8 cellular contexts compared by ENCODE assay signal in genomic region chr17:75406222-75406615, GRCh38. TPM values are rescaled to one million over a fixed set of nuclear protein-coding genes. Genes with fewer than 3 reads are reported as not detected.
DNase-seq lines count a peak whose midpoint lies in the region; ATAC-seq, FAIRE-seq and TF ChIP-seq lines count a peak whose summit lies in the region.

No MANE protein-coding gene starts in this region.

- no peak for DNase-seq in A549 (ENCODE audit: low read depth in 1 of 2, low spot score in 1 of 2)
- peak; percentile 27 for DNase-seq in SK-N-SH
- no peak for DNase-seq in omental fat pad (ENCODE audit: low spot score)
- no peak for DNase-seq in left colon

- peaks cover 19% of the 10 kb centered on the region for H3F3A ChIP-seq in SK-N-SH (replicated peaks; ENCODE audit: insufficient read depth)

- H3K9me3 ChIP-seq in A549 (no peaks in the 10 kb centered on the region), SK-N-SH (no peaks in the 10 kb centered on the region), esophagus (ENCODE audit: control insufficient read depth in 2 of 2, insufficient read depth in 1 of 2, low read depth in 1 of 2, low read length in 1 of 2) (no peaks in the 10 kb centered on the region)

- H3K9me2 ChIP-seq in SK-N-SH = no peaks in the 10 kb centered on the region

- ATAC-seq in A549 (peak; percentile 30 to 41; a peak in 5 of 6 replicates), GM18519 (IDR thresholded peaks at IDR 0.05; ENCODE audit: low FRiP score, unreplicated experiment) (peak; percentile 2), omental fat pad (ENCODE audit: low FRiP score) (peak; percentile 26), HG02885 (IDR thresholded peaks at IDR 0.05; ENCODE audit: poor library complexity, unreplicated experiment) (no peak), left colon (no peak), HG02938 (IDR thresholded peaks at IDR 0.05; ENCODE audit: unreplicated experiment) (no peak)

- H3K4me3 ChIP-seq in A549 (peak overlapping the region; percentile 96), SK-N-SH (ENCODE audit: low read depth in 2 of 2, low read length in 1 of 2) (peak overlapping the region; percentile 82 to 86), esophagus (ENCODE audit: low read depth in 1 of 2, low read length in 2 of 2) (peak overlapping the region; percentile 51 to 86)

- H3K36me3 ChIP-seq in SK-N-SH (replicated peaks in 1 of 2; ENCODE audit: control insufficient read depth in 1 of 2, insufficient read depth in 2 of 2, low read length in 1 of 2) (no peaks in the 10 kb centered on the region), esophagus (ENCODE audit: control insufficient read depth in 2 of 2, insufficient read depth in 2 of 2, low read length in 1 of 2) (no peaks in the 10 kb centered on the region)

- TF ChIP-seq CTCF in A549 (IDR thresholded peaks at IDR 0.05) (no peak), SK-N-SH (IDR thresholded peaks at IDR 0.05) (no peak), omental fat pad (IDR thresholded peaks at IDR 0.05) (no peak)

- H2AFZ ChIP-seq in SK-N-SH (ENCODE audit: low read depth) = peak overlapping the region; percentile 88

- H3K4me2 ChIP-seq in A549 (peak overlapping the region; percentile 91), SK-N-SH (peak overlapping the region; percentile 90)

- 3% methylated on average over 9 of the region's 9 CpGs for WGBS in A549 (ENCODE audit: missing lambda C conversion rate)
- 19% methylated on average over 9 of the region's 9 CpGs for WGBS in SK-N-SH (ENCODE audit: low lambda C conversion rate)
- WGBS in esophagus, 2 donors = 6 to 9% methylated on average over 9 of the region's 9 CpGs

- CTCF ChIA-PET in A549 (lab: Yijun Ruan, JAX) (interaction anchor here (0.7 to 13.5 kb wide), 18 partner anchors 9 to 424 kb away, joined by 3 to 272 read pairs (median 4); partner anchors contain the start of genes MIF4GD and SLC25A19), SK-N-SH (lab: Yijun Ruan, JAX) (interaction anchor here (1.0 to 5.8 kb wide), 11 partner anchors 9 to 292 kb away, joined by 3 to 65 read pairs (median 5); partner anchors contain the start of genes GGA3, MIF4GD, SLC25A19 and TSEN54)

- no peak for TF ChIP-seq RAD21 in A549 (conservative IDR thresholded peaks at IDR 0.05 in 1 of 2, IDR thresholded peaks at IDR 0.05 in 1 of 2)
- TF ChIP-seq RAD21 in SK-N-SH (IDR thresholded peaks at IDR 0.05; ENCODE audit: low read length) = no peak

- FAIRE-seq in A549 (lab: Jason Lieb, UNC) = no peak

- no peak for TF ChIP-seq POLR2A in A549 (IDR thresholded peaks at IDR 0.05; ENCODE audit: low read length)

- H3K27me3 ChIP-seq in SK-N-SH (ENCODE audit: insufficient read depth) (no peaks in the 10 kb centered on the region; the same call in 1 of the 2 replicates), esophagus (ENCODE audit: control insufficient read depth in 1 of 2, insufficient read depth in 2 of 2, low read length in 2 of 2) (no peaks in the 10 kb centered on the region)

- TF ChIP-seq EP300 in A549 (IDR thresholded peaks at IDR 0.05) = no peak
- TF ChIP-seq EP300 in SK-N-SH (IDR thresholded peaks at IDR 0.05; ENCODE audit: borderline replicate concordance in 1 of 2, low read depth in 1 of 2, low read length in 1 of 2) = no peak

- H3K9ac ChIP-seq in SK-N-SH = 0 out of 2 replicates have a peak overlapping the region, but pooled peaks have one; percentile 5

- peak overlapping the region; percentile 41 to 64; a peak in 5 of 6 replicates for H3K27ac ChIP-seq in A549
- H3K27ac ChIP-seq in SK-N-SH (ENCODE audit: low read depth in 2 of 2, low read length in 1 of 2) = 0 out of 4 replicates have a peak overlapping the region, but pooled peaks of 1 of the 2 experiments have one; percentile 6
- H3K27ac ChIP-seq in esophagus (ENCODE audit: low read depth in 2 of 2, low read length in 1 of 2) = peak overlapping the region; percentile 24 to 57

- intact Hi-C loops in left colon (cut with DNase I, micrococcal nuclease) = loop anchor here in 1 of 2 donors (10.0 kb wide), 1 partner anchor 81 kb away; no protein-coding TSS in a partner anchor

- peaks cover 43% of the 10 kb centered on the region for H3K79me2 ChIP-seq in SK-N-SH (ENCODE audit: insufficient read depth)

- POLR2A ChIA-PET in A549 (lab: Yijun Ruan, JAX) = interaction anchor here (0.6 to 2.0 kb wide), 16 partner anchors 10 to 374 kb away, joined by 3 to 27 read pairs (median 5); partner anchors contain the start of genes MIF4GD, SLC25A19, TMEM94 and TSEN54
- POLR2A ChIA-PET in SK-N-SH (lab: Yijun Ruan, JAX) = interaction anchor here (0.5 to 2.4 kb wide), 11 partner anchors 12 to 144 kb away, joined by 3 to 20 read pairs (median 5); partner anchors contain the start of genes GGA3, MIF4GD, MRPS7 and SLC25A19

- H3K4me1 ChIP-seq in A549 (peaks cover 13% of the 10 kb centered on the region; the same call in 1 of the 3 replicates), SK-N-SH (ENCODE audit: control insufficient read depth in 1 of 2, insufficient read depth in 2 of 2, low read depth in 1 of 2, low read length in 1 of 2) (peaks cover 4 to 6% of the 10 kb centered on the region in 2 experiments; a peak in 3 of 4 replicates), esophagus (ENCODE audit: control insufficient read depth in 2 of 2, insufficient read depth in 2 of 2, low read length in 1 of 2) (peaks cover 0 to 2% of the 10 kb centered on the region in 2 donors)

- peaks cover 32% of the 10 kb centered on the region for H4K20me1 ChIP-seq in SK-N-SH (ENCODE audit: insufficient read depth)

TF ChIP-seq in A549, 52 proteins besides CTCF, POLR2A, EP300 and RAD21:
- TF ChIP-seq ATOH8 (CRISPR knock-in tag; IDR thresholded peaks at IDR 0.05; ENCODE audit: low read depth) (no peak), MAFK (IDR thresholded peaks at IDR 0.05; ENCODE audit: partially characterized antibody) (peak; percentile 84)
TF ChIP-seq in A549: peak in this region for 1.

TF ChIP-seq in SK-N-SH, 30 proteins besides CTCF, POLR2A, EP300 and RAD21:
- TF ChIP-seq GATA2 (CRISPR knock-in tag; IDR thresholded peaks at IDR 0.05) = no peak
- no peak for TF ChIP-seq NFIC (IDR thresholded peaks at IDR 0.05; ENCODE audit: borderline replicate concordance)
- no peak for TF ChIP-seq FOXJ3 (CRISPR knock-in tag; IDR thresholded peaks at IDR 0.05)
- TF ChIP-seq TEAD4 (IDR thresholded peaks at IDR 0.05; ENCODE audit: borderline replicate concordance, insufficient read depth) = no peak
- TF ChIP-seq MAX (IDR thresholded peaks at IDR 0.05; ENCODE audit: low read depth) = no peak
- no peak for TF ChIP-seq ELF1 (IDR thresholded peaks at IDR 0.05)
- no peak for TF ChIP-seq RCOR1 (IDR thresholded peaks at IDR 0.05; ENCODE audit: low read length)
- TF ChIP-seq EZH2phosphoT487 (IDR thresholded peaks at IDR 0.05; ENCODE audit: borderline replicate concordance, low read depth) = no peak
- no peak for TF ChIP-seq RXRA (IDR thresholded peaks at IDR 0.05; ENCODE audit: borderline replicate concordance, low read depth)
- TF ChIP-seq IRF3 (IDR thresholded peaks at IDR 0.05; ENCODE audit: low read depth, low read length) = no peak
- no peak for TF ChIP-seq USF2 (IDR thresholded peaks at IDR 0.05; ENCODE audit: borderline replicate concordance, low read depth, low read length)
- no peak for TF ChIP-seq JUND (IDR thresholded peaks at IDR 0.05)
- TF ChIP-seq FOXM1 (IDR thresholded peaks at IDR 0.05; ENCODE audit: low read depth) = no peak
TF ChIP-seq in SK-N-SH: peak in this region for 0.

RNA-seq across cellular contexts. Expression of gene GRB2, which starts 0.7 kb away (rescaled TPM):
- polyA plus RNA-seq in A549 (2011; rRNA removed) (87.5 and 91.4 TPM in 2 replicates), A549 (2017; fragmentation: RNase III; extraction: RNeasy Plus Mini Kit Qiagen cat#74134 plus additional on column Dnase treatment) (89.0 to 91.9 TPM (median 90.1 TPM) in 3 replicates), SK-N-SH (2012; rRNA removed) (81.6 and 89.6 TPM in 2 replicates), esophagus (10 to 100 TPM; 23.2 to 36.6 TPM)
- polyA plus RNA-seq in A549 (2012; cell fraction: cytosol; rRNA removed) = 88.8 and 101 TPM in 2 replicates
- 106 and 120 TPM in 2 replicates for polyA plus RNA-seq in A549 (2012; cell fraction: nucleus; rRNA removed)
- polyA minus RNA-seq in A549 (2011; rRNA and poly(A)+ RNA removed) = 33.3 and 40.5 TPM in 2 replicates
- 79.2 and 104 TPM in 2 replicates for polyA plus RNA-seq in SK-N-SH (2012; cell fraction: cytosol; rRNA removed)
- 83.6 and 109 TPM in 2 replicates for polyA plus RNA-seq in SK-N-SH (2012; cell fraction: nucleus; rRNA removed)
- total RNA-seq in omental fat pad (100 to 1,000 TPM in 2 of 4 donors, 10 to 100 TPM in 2; 87.4 to 152 (median 108) TPM), left colon (100 to 1,000 TPM; 112 to 117 TPM)

RNA-seq across cellular contexts. Expression of gene TMEM94, which starts 50.2 kb away (rescaled TPM):
- 30.5 and 42.7 TPM in 2 replicates for polyA plus RNA-seq in A549 (2011; rRNA removed)
- 78.2 and 99.5 TPM in 2 replicates for polyA plus RNA-seq in A549 (2012; cell fraction: cytosol; rRNA removed)
- polyA plus RNA-seq in A549 (2012; cell fraction: nucleus; rRNA removed) = 407 and 498 TPM in 2 replicates
- polyA plus RNA-seq in A549 (2017; fragmentation: RNase III; extraction: RNeasy Plus Mini Kit Qiagen cat#74134 plus additional on column Dnase treatment) = 50.0 to 64.9 TPM (median 63.8 TPM) in 3 replicates
- polyA minus RNA-seq in A549 (2011; rRNA and poly(A)+ RNA removed) = 56.2 and 73.8 TPM in 2 replicates
- polyA plus RNA-seq in SK-N-SH (2012; rRNA removed) = 68.0 and 89.9 TPM in 2 replicates
- polyA plus RNA-seq in SK-N-SH (2012; cell fraction: cytosol; rRNA removed) = 20.5 and 37.3 TPM in 2 replicates
- polyA plus RNA-seq in SK-N-SH (2012; cell fraction: nucleus; rRNA removed) = 318 and 375 TPM in 2 replicates
- 10 to 100 TPM; 26.4 to 38.9 TPM for polyA plus RNA-seq in esophagus
- 10 to 100 TPM; 27.9 to 66.0 (median 46.1) TPM for total RNA-seq in omental fat pad
- 100 to 1,000 TPM in 1 of 2 donors, 10 to 100 TPM in 1; 99.9 to 123 TPM for total RNA-seq in left colon

Comparison
In these comparisons a context has a peak if more than half of its experiments do, and no peak if none do; other contexts are left out.
1. ATAC-seq: peak in A549 (2 of 2), GM18519 (single experiment) and omental fat pad (single experiment); none in HG02885 (single experiment), left colon (single experiment) and HG02938 (single experiment).
2. Peak in every context shown above with its lines, with median percentiles within 50 percentile points of each other: H3K4me3 ChIP-seq.